ENCODE assay signal across 14 cellular contexts in the genomic region with DNA sequence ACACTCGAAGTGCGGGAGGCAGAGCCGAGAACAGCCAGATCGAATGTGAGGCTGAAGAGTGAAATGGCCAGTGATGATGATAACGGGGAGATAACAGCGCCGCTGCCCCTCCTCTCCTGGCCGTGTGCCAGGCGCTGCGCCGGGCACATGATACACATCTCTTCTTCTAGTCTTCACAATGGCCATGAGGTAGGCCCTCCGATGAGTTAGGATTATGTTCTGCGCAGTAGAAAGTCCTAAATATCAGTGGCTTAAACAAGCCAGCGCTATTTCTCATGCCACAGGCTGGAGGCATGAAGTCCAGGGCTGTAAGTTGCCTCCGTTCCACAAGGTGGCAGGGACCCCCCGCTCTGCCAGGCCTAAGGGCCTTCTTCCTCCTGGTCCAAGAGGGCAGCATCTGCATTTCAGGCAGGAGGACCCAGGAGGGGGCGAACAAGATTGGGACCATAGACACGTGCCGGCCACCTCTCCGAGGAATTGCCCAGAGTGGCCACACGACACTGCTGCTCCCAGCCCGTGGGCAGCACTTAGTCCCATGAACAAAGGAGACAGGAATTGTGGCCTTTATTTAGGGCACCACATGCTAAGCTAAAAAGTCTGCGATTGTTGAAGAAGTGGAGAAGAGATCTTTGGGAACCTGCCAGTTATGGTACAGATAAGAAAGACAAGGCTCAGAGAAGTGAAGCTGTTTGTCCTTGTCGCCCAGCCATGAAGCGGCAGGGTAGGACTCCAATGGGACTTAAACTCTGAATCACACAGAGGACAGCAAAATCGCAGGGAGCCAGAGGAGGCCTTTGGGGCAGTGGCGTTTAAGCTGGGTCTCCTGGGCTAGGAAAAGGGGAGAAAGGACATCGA. TPM values are rescaled to one million over a fixed set of nuclear protein-coding genes. Genes with fewer than 3 reads are reported as not detected.
DNase-seq lines count a peak whose midpoint lies in the region; ATAC-seq and TF ChIP-seq lines count a peak whose summit lies in the region.
"Had no signal": no experiment of that assay in that cellular context is flagged by ENCODE, and none has a peak within 500 bp of the region (broad histone marks: within the 10 kb centered on the region; RNA-seq: fewer than 3 reads in every experiment).

No MANE protein-coding gene starts in this region.

- DNase-seq in cardiac muscle cell (ENCODE audit: low read depth in 1 of 2, low spot score in 1 of 2): peak; percentile 25 to 26
- no peak for DNase-seq in Right ventricle myocardium inferior (ENCODE audit: missing footprints)
- DNase-seq in OCI-M1 (lab: John Stamatoyannopoulos, UW): peak; percentile 8
- DNase-seq in erythroblast (lab: John Stamatoyannopoulos, UW): peak; percentile 20 to 48
- no peak for DNase-seq in GM13977 (ENCODE audit: low spot score)
- no peak for DNase-seq in kidney tubule cell (ENCODE audit: low spot score)
- DNase-seq in activated naive CD4-positive, alpha-beta T cell (lab: John Stamatoyannopoulos, UW): no peak
- DNase-seq: activated CD8-positive, alpha-beta memory T cell treated with anti-CD3 and anti-CD28 coated beads for 24 hours; NCI-H1048; NCI-H526; SW 1271 had no signal

- H3K4me3 ChIP-seq in cardiac muscle cell (no peak overlapping the region), subcutaneous abdominal adipose tissue (ENCODE audit: low read depth in 1 of 5, low read length in 5 of 5) (peak overlapping the region in 1 of 5 donors; percentile 22)

- TF ChIP-seq CTCF in cardiac muscle cell (IDR thresholded peaks at IDR 0.05; ENCODE audit: low read depth, low read length): peak; percentile 15
- no peak for TF ChIP-seq CTCF in GM13977 (IDR thresholded peaks at IDR 0.05; ENCODE audit: extremely low read depth, insufficient read depth, missing control alignments)

- H3K9me3 ChIP-seq in cardiac muscle cell (ENCODE audit: low read depth): no peaks in the 10 kb centered on the region
- no peaks in the 10 kb centered on the region for H3K9me3 ChIP-seq in subcutaneous abdominal adipose tissue (ENCODE audit: control insufficient read depth in 5 of 5, low read length in 5 of 5)

- H3K27me3 ChIP-seq in cardiac muscle cell (no peaks in the 10 kb centered on the region), subcutaneous abdominal adipose tissue (ENCODE audit: control insufficient read depth in 5 of 5, insufficient read depth in 4 of 5, low read length in 5 of 5) (no peaks in the 10 kb centered on the region)

- H3K27ac ChIP-seq in cardiac muscle cell: no peak overlapping the region
- peak overlapping the region; percentile 62 for H3K27ac ChIP-seq in subcutaneous abdominal adipose tissue (ENCODE audit: low read depth, low read length)
- H3K27ac ChIP-seq: C4-2B had no signal

- no peak for TF ChIP-seq POLR2A in erythroblast (IDR thresholded peaks at IDR 0.05; ENCODE audit: low read length)

- H3K4me1 ChIP-seq in cardiac muscle cell (ENCODE audit: low read depth) (no peaks in the 10 kb centered on the region), subcutaneous abdominal adipose tissue (ENCODE audit: control insufficient read depth in 5 of 5, insufficient read depth in 5 of 5, low read length in 5 of 5) (peaks cover 3 to 25% (median 18%) of the 10 kb centered on the region in 5 donors)

- no peaks in the 10 kb centered on the region for H3K36me3 ChIP-seq in cardiac muscle cell
- no peaks in the 10 kb centered on the region for H3K36me3 ChIP-seq in subcutaneous abdominal adipose tissue (ENCODE audit: control insufficient read depth in 5 of 5, insufficient read depth in 5 of 5, low read length in 5 of 5)

- no peak overlapping the region for H3K9ac ChIP-seq in subcutaneous abdominal adipose tissue (ENCODE audit: low read length in 5 of 5)

- in situ Hi-C loops in GM13977 (cut with MboI; ENCODE audit: low pct_unique_long_range_greater_than_20kb, low sequenced_read_pairs, unreplicated experiment): no loop called here

- ATAC-seq in Right ventricle myocardium inferior: no peak

- intact Hi-C loops in Right ventricle myocardium inferior (cut with DNase I): loop anchor here (2.0 to 5.0 kb wide), 5 partner anchors 88 to 249 kb away; a partner anchor contains a TSS

RNA-seq across cellular contexts. Expression of a gene that starts 10.9 kb away (rescaled TPM):
- total RNA-seq in cardiac muscle cell (2.9 and 8.7 TPM in 2 replicates), Right ventricle myocardium inferior (11.8 TPM)
- polyA plus RNA-seq in cardiac muscle cell: 3.8 and 6.1 TPM in 2 replicates
- total RNA-seq: HT-29 had no signal

RNA-seq across cellular contexts. Expression of a gene that starts 42.9 kb away (rescaled TPM):
- total RNA-seq in cardiac muscle cell (118 and 150 TPM in 2 replicates), Right ventricle myocardium inferior (163 TPM)
- polyA plus RNA-seq in cardiac muscle cell: 85.2 and 124 TPM in 2 replicates

Comparison
In these comparisons a context has a peak if more than half of its experiments do, and no peak if none do; other contexts are left out.
1. DNase-seq: peak in cardiac muscle cell (2 of 2), OCI-M1 (single experiment) and erythroblast (2 of 2); none in Right ventricle myocardium inferior (single experiment), GM13977 (single experiment), kidney tubule cell (single experiment) and activated naive CD4-positive, alpha-beta T cell (0 of 4).